ENCODE assay signal across 35 cellular contexts in the genomic region with DNA sequence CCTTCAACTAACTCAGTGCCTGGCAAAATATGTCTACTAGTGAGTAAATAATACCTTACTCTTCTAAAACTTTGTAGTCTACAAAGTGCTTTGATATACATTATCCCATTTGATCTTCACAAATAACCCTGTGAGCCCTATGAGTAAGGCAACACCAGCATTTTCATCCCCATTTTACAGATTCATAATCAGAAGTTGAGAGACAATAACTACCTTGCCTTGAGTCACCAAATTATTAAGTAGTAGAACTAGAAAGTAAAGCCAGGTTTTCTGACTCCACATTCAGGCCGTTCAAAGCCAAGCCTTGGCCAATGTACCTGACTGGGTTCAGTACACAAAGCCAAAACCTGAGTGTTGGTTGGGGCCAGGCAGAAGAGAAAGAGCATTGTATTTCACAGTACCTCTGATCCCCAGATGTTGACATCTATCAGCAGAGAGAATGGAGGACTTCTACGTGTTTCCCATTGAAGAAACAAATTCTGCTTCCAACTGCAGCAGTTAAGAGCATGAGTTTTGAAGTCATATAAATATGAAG.
"Had no signal": no experiment of that assay in that cellular context is flagged by ENCODE, and none has a peak within 500 bp of the region (broad histone marks: within the 10 kb centered on the region; RNA-seq: fewer than 3 reads in every experiment).

No MANE protein-coding gene starts in this region.

- H3K4me1 Mint-ChIP-seq: activated B cell treated with CpG ODN at 0.5 μM for 24 hours; activated CD4-positive, alpha-beta T cell treated with anti-CD3 and anti-CD28 coated beads, Interleukin-2, amount 10 ng/mL, durations not matched to agents 24 days and 14 days; activated CD8-positive, alpha-beta memory T cell treated with anti-CD3 and anti-CD28 coated beads, Interleukin-2, amount 10 ng/mL, durations not matched to agents 7 days and 5 days; activated naive CD4-positive, alpha-beta T cell treated with anti-CD3 and anti-CD28 coated beads, Interleukin-2, amount 10 ng/mL, durations not matched to agents 7 days and 5 days; activated naive CD4-positive, alpha-beta T cell treated with anti-CD3 and anti-CD28 coated beads, Interleukin-2, amount 50 U/mL, for 24 hours; activated naive CD8-positive, alpha-beta T cell treated with anti-CD3 and anti-CD28 coated beads, Interleukin-2, amount 10 ng/mL, durations not matched to agents 7 days and 5 days; activated naive CD8-positive, alpha-beta T cell treated with anti-CD3 and anti-CD28 coated beads, Interleukin-2, amount 50 U/mL, for 24 hours; brain; central memory CD8-positive, alpha-beta T cell; T-cell had no signal

- H3K36me3 ChIP-seq: ascending aorta, cardiac muscle cell had no signal

- H3K27ac ChIP-seq: ascending aorta, cardiac muscle cell, VCaP had no signal

- H3K36me3 Mint-ChIP-seq: activated CD4-positive, alpha-beta memory T cell treated with anti-CD3 and anti-CD28 coated beads for 36 hours; activated CD8-positive, alpha-beta memory T cell treated with anti-CD3 and anti-CD28 coated beads, Interleukin-2, amount 10 ng/mL, durations not matched to agents 7 days and 5 days; activated naive CD4-positive, alpha-beta T cell treated with anti-CD3 and anti-CD28 coated beads, Interleukin-2, amount 10 ng/mL, durations not matched to agents 7 days and 5 days; activated naive CD4-positive, alpha-beta T cell treated with anti-CD3 and anti-CD28 coated beads, Interleukin-2, amount 50 U/mL, for 24 hours; activated naive CD8-positive, alpha-beta T cell; activated naive CD8-positive, alpha-beta T cell treated with anti-CD3 and anti-CD28 coated beads, Interleukin-2, amount 10 ng/mL, durations not matched to agents 7 days and 5 days; brain; T-cell had no signal

- H3K4me1 ChIP-seq: ascending aorta had no signal

- H3K9me3 ChIP-seq: ascending aorta had no signal

- H3K27me3 Mint-ChIP-seq: activated CD4-positive, alpha-beta memory T cell treated with anti-CD3 and anti-CD28 coated beads for 36 hours; central memory CD8-positive, alpha-beta T cell had no signal

- ATAC-seq: activated CD8-positive, alpha-beta memory T cell treated with anti-CD3 and anti-CD28 coated beads, Interleukin-2, amount 10 ng/mL, durations not matched to agents 7 days and 5 days; activated CD8-positive, alpha-beta T cell treated with anti-CD3 and anti-CD28 coated beads, Interleukin-2, amount 10 ng/mL, durations not matched to agents 7 days and 5 days; activated naive CD8-positive, alpha-beta T cell treated with anti-CD3 and anti-CD28 coated beads, Interleukin-2, amount 50 U/mL, for 24 hours; T-cell had no signal

- H3K27me3 ChIP-seq: ascending aorta, cardiac muscle cell had no signal

- DNase-seq: activated B cell treated with CpG ODN at 0.5 μM for 24 hours; activated CD4-positive, alpha-beta memory T cell treated with anti-CD3 and anti-CD28 coated beads for 36 hours; activated CD4-positive, alpha-beta T cell treated with anti-CD3 and anti-CD28 coated beads for 4 hours; activated CD4-positive, alpha-beta T cell treated with anti-CD3 and anti-CD28 coated beads, Interleukin-2, amount 10 ng/mL, durations not matched to agents 24 days and 14 days; activated CD4-positive, alpha-beta T cell treated with anti-CD3 and anti-CD28 coated beads, Interleukin-2, amount 50 U/mL, for 1 hour; activated CD4-positive, alpha-beta T cell treated with anti-CD3 and anti-CD28 coated beads, Interleukin-2, amount 50 U/mL, for 4 hours; activated CD4-positive, CD25-positive, alpha-beta regulatory T cell treated with anti-CD3 and anti-CD28 coated beads, Interleukin-2, amount 50 U/mL, for 72 hours; activated CD8-positive, alpha-beta memory T cell treated with anti-CD3 and anti-CD28 coated beads for 24 hours; activated CD8-positive, alpha-beta memory T cell treated with anti-CD3 and anti-CD28 coated beads, Interleukin-2, amount 10 ng/mL, durations not matched to agents 7 days and 5 days; activated CD8-positive, alpha-beta memory T cell treated with anti-CD3 and anti-CD28 coated beads, Interleukin-2, amount 50 U/mL, for 48 hours; activated CD8-positive, alpha-beta T cell treated with anti-CD3 and anti-CD28 coated beads, Interleukin-2, amount 10 ng/mL, durations not matched to agents 7 days and 5 days; activated effector memory CD4-positive, alpha-beta T cell treated with Interleukin-2 at 50 U/mL for 16 hours; activated gamma-delta T cell; activated naive CD4-positive, alpha-beta T cell treated with anti-CD3 and anti-CD28 coated beads, Interleukin-2, amount 10 ng/mL, durations not matched to agents 7 days and 5 days; activated naive CD4-positive, alpha-beta T cell treated with Interleukin-2 at 50 U/mL for 16 hours; activated naive CD8-positive, alpha-beta T cell treated with anti-CD3 and anti-CD28 coated beads, Interleukin-2, amount 10 ng/mL, durations not matched to agents 7 days and 5 days; activated naive CD8-positive, alpha-beta T cell treated with anti-CD3 and anti-CD28 coated beads, Interleukin-2, amount 50 U/mL, for 24 hours; activated T-cell treated with anti-CD3 and anti-CD28 coated beads, Interleukin-2, amount 50 U/mL, for 24 hours; activated T-cell treated with anti-CD3 and anti-CD28 coated beads, Interleukin-2, amount 50 U/mL, for 48 hours; amygdala; anterior cingulate cortex; caudate nucleus; cerebellar nuclear complex; T-cell; T-helper 2 cell; T-helper 9 cell had no signal

- H3K4me3 Mint-ChIP-seq: activated B cell treated with CpG ODN at 0.5 μM for 24 hours; activated CD4-positive, alpha-beta memory T cell treated with anti-CD3 and anti-CD28 coated beads for 36 hours; activated CD4-positive, alpha-beta T cell treated with anti-CD3 and anti-CD28 coated beads, Interleukin-2, amount 10 ng/mL, durations not matched to agents 24 days and 14 days; activated CD8-positive, alpha-beta memory T cell treated with anti-CD3 and anti-CD28 coated beads, Interleukin-2, amount 10 ng/mL, durations not matched to agents 7 days and 5 days; activated CD8-positive, alpha-beta T cell treated with anti-CD3 and anti-CD28 coated beads, Interleukin-2, amount 10 ng/mL, durations not matched to agents 7 days and 5 days; activated naive CD4-positive, alpha-beta T cell treated with anti-CD3 and anti-CD28 coated beads, Interleukin-2, amount 10 ng/mL, durations not matched to agents 7 days and 5 days; activated naive CD4-positive, alpha-beta T cell treated with anti-CD3 and anti-CD28 coated beads, Interleukin-2, amount 50 U/mL, for 24 hours; activated naive CD8-positive, alpha-beta T cell; activated naive CD8-positive, alpha-beta T cell treated with anti-CD3 and anti-CD28 coated beads, Interleukin-2, amount 10 ng/mL, durations not matched to agents 7 days and 5 days; activated naive CD8-positive, alpha-beta T cell treated with anti-CD3 and anti-CD28 coated beads, Interleukin-2, amount 50 U/mL, for 24 hours; activated T-cell treated with anti-CD3 and anti-CD28 coated beads, Interleukin-2, amount 50 U/mL, for 24 hours; brain; central memory CD8-positive, alpha-beta T cell; T-cell; T-helper 2 cell treated with Interferon-gamma antibody and Interleukin-4, amounts not matched to agents 5 μg/mL and 100 μg/mL, for 36 hours had no signal

- H3K4me3 ChIP-seq: ascending aorta, cardiac muscle cell had no signal

- H3K27ac Mint-ChIP-seq: activated B cell treated with CpG ODN at 0.5 μM for 24 hours; activated CD4-positive, alpha-beta memory T cell treated with anti-CD3 and anti-CD28 coated beads for 36 hours; activated CD4-positive, alpha-beta T cell treated with anti-CD3 and anti-CD28 coated beads, Interleukin-2, amount 10 ng/mL, durations not matched to agents 24 days and 14 days; activated CD8-positive, alpha-beta memory T cell treated with anti-CD3 and anti-CD28 coated beads, Interleukin-2, amount 10 ng/mL, durations not matched to agents 7 days and 5 days; activated CD8-positive, alpha-beta T cell treated with anti-CD3 and anti-CD28 coated beads, Interleukin-2, amount 10 ng/mL, durations not matched to agents 7 days and 5 days; activated naive CD4-positive, alpha-beta T cell treated with anti-CD3 and anti-CD28 coated beads, Interleukin-2, amount 10 ng/mL, durations not matched to agents 7 days and 5 days; activated naive CD4-positive, alpha-beta T cell treated with anti-CD3 and anti-CD28 coated beads, Interleukin-2, amount 50 U/mL, for 24 hours; activated naive CD8-positive, alpha-beta T cell; activated naive CD8-positive, alpha-beta T cell treated with anti-CD3 and anti-CD28 coated beads, Interleukin-2, amount 10 ng/mL, durations not matched to agents 7 days and 5 days; activated naive CD8-positive, alpha-beta T cell treated with anti-CD3 and anti-CD28 coated beads, Interleukin-2, amount 50 U/mL, for 24 hours; activated T-cell treated with anti-CD3 and anti-CD28 coated beads, Interleukin-2, amount 50 U/mL, for 24 hours; activated T-helper 2 cell treated with anti-CD3 and anti-CD28 coated beads, Interferon-gamma antibody, Interleukin-2, Interleukin-4, amounts not matched to agents 10 μg/mL and 5 μg/mL and 100 μg/mL, durations not matched to agents 14 hours and 24 hours and 36 hours; brain; T-cell; T-helper 2 cell treated with Interferon-gamma antibody and Interleukin-4, amounts not matched to agents 5 μg/mL and 100 μg/mL, for 36 hours had no signal
